In genomic region chr16:67461600-67462278, GRCh38 we compare ENCODE assay signal across 23 cellular contexts. TPM values are rescaled to one million over a fixed set of nuclear protein-coding genes. Genes with fewer than 3 reads are reported as not detected.
DNase-seq lines count a peak whose midpoint lies in the region; ATAC-seq and TF ChIP-seq lines count a peak whose summit lies in the region.
"Had no signal": no experiment of that assay in that cellular context is flagged by ENCODE, and none has a peak within 500 bp of the region (broad histone marks: within the 10 kb centered on the region; RNA-seq: fewer than 3 reads in every experiment).

No MANE protein-coding gene starts in this region.

- H3K4me1 ChIP-seq in CD4-positive, CD25-positive, alpha-beta regulatory T cell (ENCODE audit: control insufficient read depth, insufficient read depth, low read length, poor library complexity, severe bottlenecking), result peaks cover 3% of the 10 kb centered on the region
- H3K4me1 ChIP-seq in breast epithelium (peaks cover 38 to 77% of the 10 kb centered on the region in 2 donors), left lung (peaks cover 44 to 94% of the 10 kb centered on the region in 2 donors), gastrocnemius medialis (peaks cover 92 to 93% of the 10 kb centered on the region in 2 donors)

- H3K9me3 Mint-ChIP-seq in CD4-positive, CD25-positive, alpha-beta regulatory T cell, result no peaks in the 10 kb centered on the region
- H3K9me3 Mint-ChIP-seq: activated B cell treated with CpG ODN at 0.5 μM for 24 hours; activated T-helper 2 cell treated with anti-CD3 and anti-CD28 coated beads, Interferon-gamma antibody, Interleukin-2, Interleukin-4, amounts not matched to agents 10 μg/mL and 5 μg/mL and 100 μg/mL, durations not matched to agents 14 hours and 24 hours and 36 hours; CD4-positive, alpha-beta memory T cell; mesothelial cell of epicardium; T-helper 1 cell treated with Interleukin-12 subunit alpha and Interleukin-12 subunit beta and Interleukin-4 antibody, amounts not matched to agents 30 μg/mL and 1 μg/mL, for 36 hours had no signal

- no peaks in the 10 kb centered on the region for H3K9me3 ChIP-seq in CD4-positive, CD25-positive, alpha-beta regulatory T cell (ENCODE audit: control insufficient read depth in 2 of 2, low read length in 2 of 2)
- H3K9me3 ChIP-seq in breast epithelium (no peaks in the 10 kb centered on the region), left lung (no peaks in the 10 kb centered on the region), gastrocnemius medialis (no peaks in the 10 kb centered on the region)
- H3K9me3 ChIP-seq: spleen had no signal

- peaks cover 0 to 40% (median 5%) of the 10 kb centered on the region in 4 donors for H3K4me1 Mint-ChIP-seq in CD4-positive, CD25-positive, alpha-beta regulatory T cell

- TF ChIP-seq CTCF in breast epithelium (IDR thresholded peaks at IDR 0.05) (no peak), left lung (IDR thresholded peaks at IDR 0.05) (no peak), gastrocnemius medialis (IDR thresholded peaks at IDR 0.05 in 4 of 5, conservative IDR thresholded peaks at IDR 0.05 in 1 of 5) (no peak)

- no peak for ATAC-seq in CD4-positive, CD25-positive, alpha-beta regulatory T cell (ENCODE audit: low read depth in 2 of 2)
- ATAC-seq in left lung, result peak; percentile 43
- peak; percentile 65 to 77 for ATAC-seq in gastrocnemius medialis
- no peak for ATAC-seq in HG02981 (IDR thresholded peaks at IDR 0.05; ENCODE audit: unreplicated experiment)

- H3K27ac Mint-ChIP-seq in CD4-positive, CD25-positive, alpha-beta regulatory T cell, result peak overlapping the region in 2 of 3 donors; percentile 17 to 59
- H3K27ac Mint-ChIP-seq: activated B cell treated with CpG ODN at 0.5 μM for 24 hours; activated T-helper 2 cell treated with anti-CD3 and anti-CD28 coated beads, Interferon-gamma antibody, Interleukin-2, Interleukin-4, amounts not matched to agents 10 μg/mL and 5 μg/mL and 100 μg/mL, durations not matched to agents 14 hours and 24 hours and 36 hours; mesothelial cell of epicardium; T-helper 1 cell treated with Interleukin-12 subunit alpha and Interleukin-12 subunit beta and Interleukin-4 antibody, amounts not matched to agents 30 μg/mL and 1 μg/mL, for 36 hours had no signal

- H3K36me3 ChIP-seq in CD4-positive, CD25-positive, alpha-beta regulatory T cell (ENCODE audit: control insufficient read depth, insufficient read depth, low read length), result peaks cover 7% of the 10 kb centered on the region
- H3K36me3 ChIP-seq in breast epithelium (no peaks in the 10 kb centered on the region), left lung (peaks cover 0 to 29% of the 10 kb centered on the region in 2 donors), gastrocnemius medialis (no peaks in the 10 kb centered on the region)

- H3K27ac ChIP-seq in CD4-positive, CD25-positive, alpha-beta regulatory T cell (ENCODE audit: insufficient read depth, low read length, poor library complexity, severe bottlenecking), result no peak overlapping the region
- peak overlapping the region; percentile 92 to 94 for H3K27ac ChIP-seq in breast epithelium
- peak overlapping the region in 1 of 2 donors; percentile 56 for H3K27ac ChIP-seq in left lung
- H3K27ac ChIP-seq in gastrocnemius medialis, result peak overlapping the region; percentile 54 to 90 (median 70)

- no peak overlapping the region for H3K4me3 Mint-ChIP-seq in CD4-positive, CD25-positive, alpha-beta regulatory T cell
- H3K4me3 Mint-ChIP-seq: activated B cell treated with CpG ODN at 0.5 μM for 24 hours; CD4-positive, alpha-beta memory T cell; mesothelial cell of epicardium; T-helper 1 cell treated with Interleukin-12 subunit alpha and Interleukin-12 subunit beta and Interleukin-4 antibody, amounts not matched to agents 30 μg/mL and 1 μg/mL, for 36 hours had no signal

- intact Hi-C loops in breast epithelium (cut with DNase I; ENCODE audit: low total_unique reads), result no loop called here
- intact Hi-C loops in left lung (cut with DNase I), result no loop called here
- intact Hi-C loops in gastrocnemius medialis (cut with DNase I; ENCODE audit: low total_unique reads), result no loop called here

- DNase-seq in CD4-positive, CD25-positive, alpha-beta regulatory T cell, result no peak
- DNase-seq in breast epithelium (ENCODE audit: low spot score in 2 of 2) (peak; percentile 82 to 94), left lung (peak in 1 of 2 donors; percentile 72), gastrocnemius medialis (peak; percentile 86 to 95), DMS79 (lab: John Stamatoyannopoulos, UW) (no peak), hippocampal formation (lab: John Stamatoyannopoulos, UW) (no peak), COLO668 (lab: John Stamatoyannopoulos, UW; ENCODE audit: unreplicated experiment) (no peak)
- DNase-seq: ACHN, activated B cell treated with CpG ODN at 0.5 μM for 24 hours, amniotic stem cell, NCI-H1694 treated with DMSO at 0.1 percent for 48 hours, SHP77, spleen, trophoblast cell had no signal

- no peaks in the 10 kb centered on the region for H3K36me3 Mint-ChIP-seq in CD4-positive, CD25-positive, alpha-beta regulatory T cell
- H3K36me3 Mint-ChIP-seq: mesothelial cell of epicardium had no signal

- TF ChIP-seq POLR2A in breast epithelium (IDR thresholded peaks at IDR 0.05) (no peak), gastrocnemius medialis (IDR thresholded peaks at IDR 0.05) (no peak)

- no peaks in the 10 kb centered on the region for H3K27me3 Mint-ChIP-seq in CD4-positive, CD25-positive, alpha-beta regulatory T cell
- H3K27me3 Mint-ChIP-seq: activated B cell treated with CpG ODN at 0.5 μM for 24 hours; CD4-positive, alpha-beta memory T cell had no signal

- no peak overlapping the region for H3K4me3 ChIP-seq in CD4-positive, CD25-positive, alpha-beta regulatory T cell (ENCODE audit: low read depth, low read length)
- H3K4me3 ChIP-seq in breast epithelium (no peak overlapping the region), left lung (no peak overlapping the region), gastrocnemius medialis (no peak overlapping the region)
- H3K4me3 ChIP-seq: spleen had no signal

- in situ Hi-C loops in gastrocnemius medialis (cut with MboI; ENCODE audit: low sequenced_read_pairs in 4 of 4), result no loop called here

- no peaks in the 10 kb centered on the region for H3K27me3 ChIP-seq in CD4-positive, CD25-positive, alpha-beta regulatory T cell (ENCODE audit: control insufficient read depth, insufficient read depth, low read length)
- H3K27me3 ChIP-seq in breast epithelium, result no peaks in the 10 kb centered on the region
- H3K27me3 ChIP-seq in left lung, result no peaks in the 10 kb centered on the region
- no peaks in the 10 kb centered on the region for H3K27me3 ChIP-seq in gastrocnemius medialis
- H3K27me3 ChIP-seq: spleen had no signal

RNA-seq across cellular contexts. Expression of gene ATP6V0D1, which starts 19.2 kb away (rescaled TPM):
- 92.5 TPM for total RNA-seq in CD4-positive, CD25-positive, alpha-beta regulatory T cell
- polyA plus RNA-seq in CD4-positive, CD25-positive, alpha-beta regulatory T cell, result 100 to 1,000 TPM; 119 to 141 (median 133) TPM
- 100 to 1,000 TPM; 101 to 122 (median 104) TPM for total RNA-seq in breast epithelium
- total RNA-seq in left lung, result 100 to 1,000 TPM; 142 to 185 TPM
- 100 to 1,000 TPM; 117 to 211 (median 157) TPM for total RNA-seq in gastrocnemius medialis

RNA-seq across cellular contexts. Expression of gene AGRP, which starts 21.6 kb away (rescaled TPM):
- not detected for total RNA-seq in CD4-positive, CD25-positive, alpha-beta regulatory T cell
- not detected for polyA plus RNA-seq in CD4-positive, CD25-positive, alpha-beta regulatory T cell
- total RNA-seq in breast epithelium (not detected), left lung (1 to 10 TPM; 1.5 to 1.9 TPM), gastrocnemius medialis (not detected)
- total RNA-seq: activated B cell treated with CpG ODN at 0.5 μM for 24 hours; activated T-helper 2 cell treated with anti-CD3 and anti-CD28 coated beads, Interferon-gamma antibody, Interleukin-2, Interleukin-4, amounts not matched to agents 10 μg/mL and 5 μg/mL and 100 μg/mL, durations not matched to agents 14 hours and 24 hours and 36 hours; CD4-positive, alpha-beta memory T cell; endothelial cell of umbilical vein; H4; M059J; mesothelial cell of epicardium; NCI-H460 had no signal
- polyA plus RNA-seq: CD4-positive, alpha-beta memory T cell; endothelial cell of umbilical vein had no signal

RNA-seq across cellular contexts. Expression of gene HSD11B2, which starts 30.8 kb away (rescaled TPM):
- not detected for total RNA-seq in CD4-positive, CD25-positive, alpha-beta regulatory T cell
- polyA plus RNA-seq in CD4-positive, CD25-positive, alpha-beta regulatory T cell, result not detected
- total RNA-seq in breast epithelium, result 10 to 100 TPM in 2 of 3 donors, under 1 TPM in 1; 0.32 to 66.9 (median 10.2) TPM
- total RNA-seq in left lung, result 1 to 10 TPM; 2.5 to 3.9 TPM
- total RNA-seq in gastrocnemius medialis, result 1 to 10 TPM in 2 of 4 donors, not detected in 2; 2.3 to 4.1 TPM
- total RNA-seq: CD4-positive, alpha-beta memory T cell; endothelial cell of umbilical vein had no signal

RNA-seq across cellular contexts. Expression of gene ZDHHC1, which starts 45.5 kb away (rescaled TPM):
- not detected for total RNA-seq in CD4-positive, CD25-positive, alpha-beta regulatory T cell
- under 1 TPM in 1 of 4 donors, not detected in 3; 0.60 TPM for polyA plus RNA-seq in CD4-positive, CD25-positive, alpha-beta regulatory T cell
- total RNA-seq in breast epithelium (10 to 100 TPM; 17.4 to 20.3 (median 19.3) TPM), left lung (10 to 100 TPM; 14.4 to 14.7 TPM), gastrocnemius medialis (10 to 100 TPM in 1 of 4 donors, 1 to 10 TPM in 3; 4.4 to 11.0 (median 8.9) TPM)
- total RNA-seq: CD4-positive, alpha-beta memory T cell had no signal
- polyA plus RNA-seq: CD4-positive, alpha-beta memory T cell had no signal

Comparison
In these comparisons a context has a peak if more than half of its experiments do, and no peak if none do; other contexts are left out.
1. ATAC-seq: peak in left lung (single experiment) and gastrocnemius medialis (2 of 2); none in CD4-positive, CD25-positive, alpha-beta regulatory T cell (0 of 2) and HG02981 (single experiment).
2. DNase-seq: peak in breast epithelium (2 of 2) and gastrocnemius medialis (2 of 2); none in CD4-positive, CD25-positive, alpha-beta regulatory T cell (0 of 3), DMS79 (single experiment), hippocampal formation (0 of 2) and COLO668 (single experiment).